Comparison of ENCODE assay signal across 8 cellular contexts in the genomic region with DNA sequence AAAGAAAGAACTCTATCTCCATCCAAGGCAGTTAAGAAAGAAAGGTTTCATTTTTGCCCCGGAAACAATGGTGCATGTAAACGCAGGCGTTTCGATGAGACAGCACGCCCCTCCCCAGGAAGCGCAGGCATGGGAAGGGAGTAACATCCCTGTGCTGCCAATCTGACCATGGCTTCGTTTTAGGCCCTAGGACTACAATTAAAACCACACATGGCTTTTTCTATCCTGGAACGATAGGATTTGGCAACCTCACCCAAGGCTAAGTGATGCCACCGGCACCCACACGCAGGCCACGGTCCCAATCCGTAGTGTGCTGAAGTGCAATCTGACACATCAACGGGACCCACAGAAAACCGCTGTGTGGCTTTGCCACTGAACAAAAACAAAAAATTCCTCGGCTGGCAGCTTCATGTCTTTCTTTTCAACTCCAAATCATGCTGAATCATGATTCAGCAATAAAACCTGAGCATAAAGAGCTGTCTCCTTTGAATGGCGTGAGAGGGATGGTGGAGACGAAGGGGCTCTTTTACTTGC. TPM values are rescaled to one million over a fixed set of nuclear protein-coding genes. Genes with fewer than 3 reads are reported as not detected.
A peak's percentile ranks its signal among the peaks of the same experiment; 100 is the strongest.
DNase-seq lines count a peak whose midpoint lies in the region; ATAC-seq lines count a peak whose summit lies in the region.

No MANE protein-coding gene starts in this region.

- peaks cover 4% of the 10 kb centered on the region for H3K36me3 Mint-ChIP-seq in IgD-negative memory B cell
- H3K36me3 Mint-ChIP-seq in stimulated activated memory B cell treated with anti-CD40 and anti-IgM and Interleukin-4, amounts not matched to agents 10 μg/mL and 1 μg/mL and 100 μg/mL, for 72 hours, result peaks cover 15% of the 10 kb centered on the region

- ATAC-seq in left cardiac atrium (peak; percentile 3 to 14), GM21786 (IDR thresholded peaks at IDR 0.05; ENCODE audit: unreplicated experiment) (no peak)
- ATAC-seq in stimulated activated memory B cell treated with anti-CD40 and anti-IgM and Interleukin-4, amounts not matched to agents 10 μg/mL and 1 μg/mL and 100 μg/mL, for 72 hours, result no peak

- no peaks in the 10 kb centered on the region for H3K27me3 Mint-ChIP-seq in IgD-negative memory B cell
- H3K27me3 Mint-ChIP-seq in stimulated activated memory B cell treated with anti-CD40 and anti-IgM and Interleukin-4, amounts not matched to agents 10 μg/mL and 1 μg/mL and 100 μg/mL, for 72 hours, result no peaks in the 10 kb centered on the region

- intact Hi-C loops in left cardiac atrium (cut with DNase I), result loop anchor here in 1 of 2 donors (5.0 kb wide), 1 partner anchor 41 kb away; a partner anchor contains a TSS

- peak overlapping the region in 2 of 4 donors; percentile 26 to 45 for H3K4me3 Mint-ChIP-seq in IgD-negative memory B cell
- H3K4me3 Mint-ChIP-seq in stimulated activated memory B cell treated with anti-CD40 and anti-IgM and Interleukin-4, amounts not matched to agents 10 μg/mL and 1 μg/mL and 100 μg/mL, for 72 hours, result no peak overlapping the region

- H3K4me1 Mint-ChIP-seq in IgD-negative memory B cell, result peaks cover 51 to 69% (median 56%) of the 10 kb centered on the region in 3 donors
- peaks cover 74% of the 10 kb centered on the region for H3K4me1 Mint-ChIP-seq in stimulated activated memory B cell treated with anti-CD40 and anti-IgM and Interleukin-4, amounts not matched to agents 10 μg/mL and 1 μg/mL and 100 μg/mL, for 72 hours

- DNase-seq in activated T-cell treated with anti-CD3 and anti-CD28 coated beads for 48 hours (ENCODE audit: low read depth) (peak; percentile 37), left cardiac atrium (no peak), T-helper 9 cell (no peak), NCI-H1105 (lab: John Stamatoyannopoulos, UW) (no peak), NCI-H526 treated with DMSO at 0.1 percent for 48 hours (lab: John Stamatoyannopoulos, UW) (no peak)

- peak overlapping the region; percentile 29 to 73 (median 71) for H3K27ac Mint-ChIP-seq in IgD-negative memory B cell
- peak overlapping the region; percentile 29 for H3K27ac Mint-ChIP-seq in stimulated activated memory B cell treated with anti-CD40 and anti-IgM and Interleukin-4, amounts not matched to agents 10 μg/mL and 1 μg/mL and 100 μg/mL, for 72 hours

- H3K9me3 Mint-ChIP-seq in IgD-negative memory B cell, result no peaks in the 10 kb centered on the region
- no peaks in the 10 kb centered on the region for H3K9me3 Mint-ChIP-seq in stimulated activated memory B cell treated with anti-CD40 and anti-IgM and Interleukin-4, amounts not matched to agents 10 μg/mL and 1 μg/mL and 100 μg/mL, for 72 hours

RNA-seq across cellular contexts. Expression of a gene that starts 24.2 kb away (rescaled TPM):
- 9.4 TPM for polyA plus RNA-seq in IgD-negative memory B cell
- total RNA-seq in left cardiac atrium, result 10 to 100 TPM; 44.7 to 52.7 TPM

RNA-seq across cellular contexts. Expression of a gene that starts 39.7 kb away (rescaled TPM):
- 3.7 TPM for polyA plus RNA-seq in IgD-negative memory B cell
- total RNA-seq in left cardiac atrium, result 1 to 10 TPM; 6.6 to 6.9 TPM

RNA-seq across cellular contexts. Expression of a gene that starts 49.1 kb away (rescaled TPM):
- 4.2 TPM for polyA plus RNA-seq in IgD-negative memory B cell
- total RNA-seq in left cardiac atrium, result 1 to 10 TPM; 1.9 to 3.3 TPM

RNA-seq across cellular contexts. Expression of a gene that starts 50.2 kb away (rescaled TPM):
- 371 TPM for polyA plus RNA-seq in IgD-negative memory B cell
- 100 to 1,000 TPM; 503 to 537 TPM for total RNA-seq in left cardiac atrium

Comparison
In these comparisons a context has a peak if more than half of its experiments do, and no peak if none do; other contexts are left out.
1. ATAC-seq: peak in left cardiac atrium (2 of 2); none in stimulated activated memory B cell treated with anti-CD40 and anti-IgM and Interleukin-4, amounts not matched to agents 10 μg/mL and 1 μg/mL and 100 μg/mL, for 72 hours (single experiment) and GM21786 (single experiment).